ENCODE assay signal across 18 cellular contexts in the genomic region with DNA sequence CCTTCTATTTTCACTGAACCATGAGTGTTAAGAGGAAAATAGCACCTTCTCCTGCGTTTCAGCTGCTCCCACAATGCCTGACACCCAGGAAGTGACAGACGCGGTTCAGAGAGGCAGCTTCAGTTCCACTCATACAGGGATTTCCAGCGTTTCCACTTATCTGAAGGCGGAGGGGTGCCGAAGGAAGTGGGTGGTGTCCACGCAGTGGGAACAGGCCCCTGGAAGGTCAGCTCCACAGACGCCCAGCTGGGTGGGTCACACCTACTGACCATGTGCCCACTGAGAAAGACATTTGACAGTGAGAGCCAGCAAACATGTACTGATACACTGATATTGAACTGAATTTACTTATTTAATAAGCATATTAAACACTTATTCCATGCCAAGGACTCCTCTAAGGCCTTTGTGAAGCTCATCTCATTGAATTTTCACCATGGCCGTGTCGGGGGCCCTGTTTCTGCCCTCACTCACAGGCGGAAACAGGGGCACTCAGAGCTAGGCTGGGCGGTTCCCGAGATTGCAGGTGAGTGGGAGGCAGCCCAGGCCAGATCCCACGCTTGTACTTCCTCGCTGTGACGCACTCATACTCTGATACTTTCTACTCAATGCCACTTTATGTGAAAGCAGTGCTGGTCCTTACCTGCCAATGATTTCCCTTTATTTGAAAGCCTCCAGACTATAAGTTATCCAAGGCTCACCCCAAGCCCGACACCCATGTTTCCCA.
DNase-seq lines count a peak whose midpoint lies in the region; TF ChIP-seq lines count a peak whose summit lies in the region.
"Had no signal": no experiment of that assay in that cellular context is flagged by ENCODE, and none has a peak within 500 bp of the region (broad histone marks: within the 10 kb centered on the region; RNA-seq: fewer than 3 reads in every experiment).

No MANE protein-coding gene starts in this region.

- no peaks in the 10 kb centered on the region for H3K36me3 Mint-ChIP-seq in activated naive CD4-positive, alpha-beta T cell treated with anti-CD3 and anti-CD28 coated beads, Interleukin-2, amount 10 ng/mL, durations not matched to agents 7 days and 5 days
- no peaks in the 10 kb centered on the region for H3K36me3 Mint-ChIP-seq in activated naive CD4-positive, alpha-beta T cell treated with anti-CD3 and anti-CD28 coated beads for 36 hours (ENCODE audit: low read depth)
- H3K36me3 Mint-ChIP-seq: CD4-positive, CD25-positive, alpha-beta regulatory T cell had no signal

- in situ Hi-C loops in ACHN (cut with HindIII; ENCODE audit: low pct_ligation_motif_present, low pct_unique_long_range_greater_than_20kb, low sequenced_read_pairs): no loop called here

- H3K4me3 Mint-ChIP-seq in activated naive CD4-positive, alpha-beta T cell treated with anti-CD3 and anti-CD28 coated beads, Interleukin-2, amount 10 ng/mL, durations not matched to agents 7 days and 5 days: no peak overlapping the region
- no peak overlapping the region for H3K4me3 Mint-ChIP-seq in activated naive CD4-positive, alpha-beta T cell treated with anti-CD3 and anti-CD28 coated beads for 36 hours
- H3K4me3 Mint-ChIP-seq: CD4-positive, CD25-positive, alpha-beta regulatory T cell had no signal

- CTCF ChIA-PET in activated naive CD4-positive, alpha-beta T cell treated with anti-CD3 and anti-CD28 coated beads, Interleukin-2, amount 10 ng/mL, durations not matched to agents 7 days and 5 days (lab: Charles Lee): no interaction called here
- CTCF ChIA-PET in activated naive CD4-positive, alpha-beta T cell treated with anti-CD3 and anti-CD28 coated beads for 36 hours (lab: Charles Lee): no interaction called here

- H3K27ac Mint-ChIP-seq in activated naive CD4-positive, alpha-beta T cell treated with anti-CD3 and anti-CD28 coated beads, Interleukin-2, amount 10 ng/mL, durations not matched to agents 7 days and 5 days: no peak overlapping the region
- H3K27ac Mint-ChIP-seq in activated naive CD4-positive, alpha-beta T cell treated with anti-CD3 and anti-CD28 coated beads for 36 hours: no peak overlapping the region
- H3K27ac Mint-ChIP-seq: CD4-positive, CD25-positive, alpha-beta regulatory T cell had no signal

- WGBS in suprapubic skin: 89% methylated on average over 17 of the region's 17 CpGs

- H3K4me3 ChIP-seq in coronary artery (no peak overlapping the region), suprapubic skin (no peak overlapping the region)
- H3K4me3 ChIP-seq: GM12878 had no signal

- no peaks in the 10 kb centered on the region for H3K4me1 ChIP-seq in suprapubic skin

- H3K36me3 ChIP-seq in suprapubic skin: no peaks in the 10 kb centered on the region

- no peaks in the 10 kb centered on the region for H3K9me3 Mint-ChIP-seq in activated naive CD4-positive, alpha-beta T cell treated with anti-CD3 and anti-CD28 coated beads, Interleukin-2, amount 10 ng/mL, durations not matched to agents 7 days and 5 days
- no peaks in the 10 kb centered on the region for H3K9me3 Mint-ChIP-seq in activated naive CD4-positive, alpha-beta T cell treated with anti-CD3 and anti-CD28 coated beads for 36 hours
- H3K9me3 Mint-ChIP-seq: CD4-positive, CD25-positive, alpha-beta regulatory T cell had no signal

- intact Hi-C loops in activated naive CD4-positive, alpha-beta T cell treated with anti-CD3 and anti-CD28 coated beads for 36 hours (cut with micrococcal nuclease): no loop called here

- no peak for TF ChIP-seq POLR2A in suprapubic skin (IDR thresholded peaks at IDR 0.05)

- no peak for TF ChIP-seq CTCF in coronary artery (IDR thresholded peaks at IDR 0.05)
- TF ChIP-seq CTCF in suprapubic skin (IDR thresholded peaks at IDR 0.05): no peak

- H3K27ac ChIP-seq in coronary artery (no peak overlapping the region), suprapubic skin (no peak overlapping the region)

- H3K27me3 ChIP-seq in suprapubic skin: no peaks in the 10 kb centered on the region

- no peak for TF ChIP-seq EP300 in suprapubic skin (IDR thresholded peaks at IDR 0.05)

- peak; percentile 10 for DNase-seq in activated naive CD4-positive, alpha-beta T cell treated with anti-CD3 and anti-CD28 coated beads, Interleukin-2, amount 10 ng/mL, durations not matched to agents 7 days and 5 days
- no peak for DNase-seq in activated naive CD4-positive, alpha-beta T cell treated with anti-CD3 and anti-CD28 coated beads for 36 hours
- DNase-seq in coronary artery (ENCODE audit: low spot score) (peak; percentile 43), mesenteric fat pad (ENCODE audit: low spot score) (peak; percentile 79), suprapubic skin (ENCODE audit: low spot score in 2 of 2) (peak; percentile 35 to 41), COR-L47 (lab: John Stamatoyannopoulos, UW) (no peak), DMS 273 treated with DMSO at 0.1 percent for 48 hours (lab: John Stamatoyannopoulos, UW) (no peak), ACHN (no peak)
- DNase-seq: CD4-positive, CD25-positive, alpha-beta regulatory T cell; DMS79 treated with DMSO at 0.1 percent for 48 hours; KBM-7; NCI-H1092; NCI-H1436; NCI-H187 treated with DMSO at 0.1 percent for 48 hours; NCI-H2227 treated with DMSO at 0.1 percent for 48 hours; NCI-H510A; NCI-H748 treated with DMSO at 0.1 percent for 48 hours had no signal

- H3K4me1 Mint-ChIP-seq in activated naive CD4-positive, alpha-beta T cell treated with anti-CD3 and anti-CD28 coated beads, Interleukin-2, amount 10 ng/mL, durations not matched to agents 7 days and 5 days: no peaks in the 10 kb centered on the region
- H3K4me1 Mint-ChIP-seq in activated naive CD4-positive, alpha-beta T cell treated with anti-CD3 and anti-CD28 coated beads for 36 hours (ENCODE audit: low read depth): no peaks in the 10 kb centered on the region
- H3K4me1 Mint-ChIP-seq: CD4-positive, CD25-positive, alpha-beta regulatory T cell had no signal

- no peaks in the 10 kb centered on the region for H3K9me3 ChIP-seq in suprapubic skin

- H3K27me3 Mint-ChIP-seq in activated naive CD4-positive, alpha-beta T cell treated with anti-CD3 and anti-CD28 coated beads, Interleukin-2, amount 10 ng/mL, durations not matched to agents 7 days and 5 days: no peaks in the 10 kb centered on the region
- H3K27me3 Mint-ChIP-seq in activated naive CD4-positive, alpha-beta T cell treated with anti-CD3 and anti-CD28 coated beads for 36 hours (ENCODE audit: low read depth): no peaks in the 10 kb centered on the region
- H3K27me3 Mint-ChIP-seq: CD4-positive, CD25-positive, alpha-beta regulatory T cell had no signal

Comparison
In these comparisons a context has a peak if more than half of its experiments do, and no peak if none do; other contexts are left out.
1. DNase-seq: peak in activated naive CD4-positive, alpha-beta T cell treated with anti-CD3 and anti-CD28 coated beads, Interleukin-2, amount 10 ng/mL, durations not matched to agents 7 days and 5 days (single experiment), coronary artery (single experiment), mesenteric fat pad (single experiment) and suprapubic skin (2 of 2); none in activated naive CD4-positive, alpha-beta T cell treated with anti-CD3 and anti-CD28 coated beads for 36 hours (single experiment), COR-L47 (single experiment), DMS 273 treated with DMSO at 0.1 percent for 48 hours (single experiment) and ACHN (single experiment).